ENCODE assay signal across 21 cellular contexts in the genomic region with DNA sequence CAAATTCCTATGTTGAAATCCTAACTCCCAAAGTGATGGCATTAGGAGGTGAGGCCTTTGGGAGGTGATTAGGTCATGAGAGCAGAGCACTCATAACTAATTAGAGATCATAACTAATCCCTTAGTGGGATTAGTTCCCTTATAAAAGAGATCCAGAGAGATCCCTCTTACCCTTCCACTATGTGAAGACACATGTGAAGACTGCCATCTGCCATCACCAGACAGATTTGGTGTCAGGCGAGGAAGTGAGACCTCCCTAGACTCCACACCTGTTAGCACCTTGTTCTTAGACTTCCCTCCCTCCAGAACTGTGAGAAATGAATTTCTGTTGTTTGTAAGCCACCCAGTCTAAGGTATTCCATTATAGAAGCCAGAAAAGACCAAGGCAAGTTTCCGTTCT.
"Had no signal": no experiment of that assay in that cellular context is flagged by ENCODE, and none has a peak within 500 bp of the region (broad histone marks: within the 10 kb centered on the region; RNA-seq: fewer than 3 reads in every experiment).

No MANE protein-coding gene starts in this region.

- H3K4me3 ChIP-seq: esophagus muscularis mucosa, left ventricle myocardium inferior, lung, mucosa of descending colon, right lobe of liver, skin epidermis, thyroid gland, upper lobe of right lung had no signal

- H3K4me1 ChIP-seq: esophagus muscularis mucosa, left ventricle myocardium inferior, right lobe of liver, thyroid gland, upper lobe of right lung had no signal

- H3K27ac ChIP-seq: esophagus muscularis mucosa, left ventricle myocardium inferior, right lobe of liver, thyroid gland, upper lobe of right lung, VCaP had no signal

- ATAC-seq: activated CD4-positive, CD25-positive, alpha-beta regulatory T cell treated with anti-CD3 and anti-CD28 coated beads, Interleukin-2, amount 50 U/mL, for 24 hours; mucosa of descending colon; right lobe of liver; stimulated activated effector memory CD8-positive, alpha-beta T cell treated with anti-CD3 and anti-CD28 coated beads, Interleukin-12 subunit alpha, Interleukin-12 subunit beta, amount 100 ng/mL, for 72 hours; upper lobe of right lung had no signal

- H3K36me3 ChIP-seq: esophagus muscularis mucosa, left ventricle myocardium inferior, right lobe of liver, thyroid gland, upper lobe of right lung had no signal

- H3K9me3 ChIP-seq: esophagus muscularis mucosa, mucosa of descending colon, right lobe of liver, thyroid gland, upper lobe of right lung had no signal

- DNase-seq: activated CD4-positive, alpha-beta T cell treated with anti-CD3 and anti-CD28 coated beads for 48 hours; activated CD4-positive, alpha-beta T cell treated with anti-CD3 and anti-CD28 coated beads, Interleukin-2, amount 50 U/mL, for 48 hours; activated CD8-positive, alpha-beta memory T cell treated with anti-CD3 and anti-CD28 coated beads for 24 hours; activated effector memory CD4-positive, alpha-beta T cell treated with anti-CD3 and anti-CD28 coated beads, Interleukin-2, amount 50 U/mL, for 16 hours; activated naive CD4-positive, alpha-beta T cell treated with anti-CD3 and anti-CD28 coated beads for 36 hours; activated naive CD8-positive, alpha-beta T cell treated with anti-CD3 and anti-CD28 coated beads for 36 hours; amniotic stem cell; endodermal cell; left ventricle myocardium inferior; mucosa of descending colon; right lobe of liver; stimulated activated CD4-positive, alpha-beta T cell treated with anti-CD3 and anti-CD28 coated beads, Interleukin-4, amount 100 ng/mL, for 24 hours; T-helper 9 cell; thyroid gland; upper lobe of right lung had no signal

- H3K27me3 ChIP-seq: esophagus muscularis mucosa, right lobe of liver, thyroid gland, upper lobe of right lung had no signal
